ENCODE assay signal across 1 cellular context in genomic region chr14:67609642-67610310, GRCh38.
TF ChIP-seq lines count a peak whose summit lies in the region.

No MANE protein-coding gene starts in this region.

TF ChIP-seq in K562, 482 proteins besides CTCF, POLR2A, EP300 and RAD21:
- TF ChIP-seq ARID2 (IDR thresholded peaks at IDR 0.05) (no peak), ZNF592 (IDR thresholded peaks at IDR 0.05) (peak; percentile 54; the same call in 1 of the 2 replicates)
